ENCODE assay signal across 27 cellular contexts in genomic region chr12:112172556-112173324, GRCh38.
"Had no signal": no experiment of that assay in that cellular context is flagged by ENCODE, and none has a peak within 500 bp of the region (broad histone marks: within the 10 kb centered on the region; RNA-seq: fewer than 3 reads in every experiment).

No MANE protein-coding gene starts in this region.

- H3K27me3 ChIP-seq: dorsolateral prefrontal cortex, right atrium auricular region, uterus had no signal

- H3K9ac ChIP-seq: parathyroid adenoma had no signal

- DNase-seq: activated CD4-positive, alpha-beta memory T cell treated with anti-CD3 and anti-CD28 coated beads for 36 hours; activated CD4-positive, alpha-beta T cell treated with anti-CD3 and anti-CD28 coated beads for 48 hours; activated CD8-positive, alpha-beta memory T cell treated with anti-CD3 and anti-CD28 coated beads, Interleukin-2, amount 50 U/mL, for 48 hours; activated gamma-delta T cell; activated naive CD8-positive, alpha-beta T cell treated with anti-CD3 and anti-CD28 coated beads, Interleukin-2, amount 50 U/mL, for 24 hours; activated T-cell treated with anti-CD3 and anti-CD28 coated beads, Interleukin-2, amount 50 U/mL, for 24 hours; amygdala; effector memory CD4-positive, alpha-beta T cell; left ventricle myocardium inferior; mammary epithelial cell; naive B cell; nephron progenitor cell; occipital lobe; T-helper 1 cell; T1000; trophoblast cell; uterus; WERI-Rb-1 had no signal

- H3K4me3 Mint-ChIP-seq: activated CD4-positive, alpha-beta memory T cell treated with anti-CD3 and anti-CD28 coated beads for 36 hours; activated naive CD4-positive, alpha-beta T cell treated with anti-CD3 and anti-CD28 coated beads, Interleukin-2, amount 50 U/mL, for 24 hours; activated naive CD8-positive, alpha-beta T cell treated with anti-CD3 and anti-CD28 coated beads, Interleukin-2, amount 50 U/mL, for 24 hours; activated T-cell treated with anti-CD3 and anti-CD28 coated beads, Interleukin-2, amount 50 U/mL, for 24 hours; central memory CD8-positive, alpha-beta T cell; mesothelial cell of epicardium; naive B cell; nephron progenitor cell; stimulated activated naive CD8-positive, alpha-beta T cell treated with anti-CD3 and anti-CD28 coated beads, Interleukin-15, Interleukin-2, amounts not matched to agents 100 ng/mL and 50 ng/mL, for 24 hours had no signal

- H2AFZ ChIP-seq: parathyroid adenoma had no signal

- H3K36me3 Mint-ChIP-seq: activated naive CD4-positive, alpha-beta T cell treated with anti-CD3 and anti-CD28 coated beads, Interleukin-2, amount 50 U/mL, for 24 hours had no signal

- H3K27me3 Mint-ChIP-seq: activated CD4-positive, alpha-beta memory T cell treated with anti-CD3 and anti-CD28 coated beads for 36 hours; activated naive CD4-positive, alpha-beta T cell treated with anti-CD3 and anti-CD28 coated beads, Interleukin-2, amount 50 U/mL, for 24 hours; activated naive CD8-positive, alpha-beta T cell treated with anti-CD3 and anti-CD28 coated beads, Interleukin-2, amount 50 U/mL, for 24 hours; activated T-cell treated with anti-CD3 and anti-CD28 coated beads, Interleukin-2, amount 50 U/mL, for 24 hours; central memory CD8-positive, alpha-beta T cell; naive B cell; stimulated activated naive CD8-positive, alpha-beta T cell treated with anti-CD3 and anti-CD28 coated beads, Interleukin-15, Interleukin-2, amounts not matched to agents 100 ng/mL and 50 ng/mL, for 24 hours had no signal

- H3K27ac Mint-ChIP-seq: activated CD4-positive, alpha-beta memory T cell treated with anti-CD3 and anti-CD28 coated beads for 36 hours; activated naive CD4-positive, alpha-beta T cell treated with anti-CD3 and anti-CD28 coated beads, Interleukin-2, amount 50 U/mL, for 24 hours; activated naive CD8-positive, alpha-beta T cell treated with anti-CD3 and anti-CD28 coated beads, Interleukin-2, amount 50 U/mL, for 24 hours; activated T-cell treated with anti-CD3 and anti-CD28 coated beads, Interleukin-2, amount 50 U/mL, for 24 hours; mesothelial cell of epicardium; nephron progenitor cell; stimulated activated naive CD8-positive, alpha-beta T cell treated with anti-CD3 and anti-CD28 coated beads, Interleukin-15, Interleukin-2, amounts not matched to agents 100 ng/mL and 50 ng/mL, for 24 hours had no signal

- H3K9me3 ChIP-seq: left ventricle myocardium inferior, right atrium auricular region, thoracic aorta, uterus had no signal

- H3K9me3 Mint-ChIP-seq: activated CD4-positive, alpha-beta memory T cell treated with anti-CD3 and anti-CD28 coated beads for 36 hours; activated naive CD4-positive, alpha-beta T cell treated with anti-CD3 and anti-CD28 coated beads, Interleukin-2, amount 50 U/mL, for 24 hours; activated naive CD8-positive, alpha-beta T cell treated with anti-CD3 and anti-CD28 coated beads, Interleukin-2, amount 50 U/mL, for 24 hours; activated T-cell treated with anti-CD3 and anti-CD28 coated beads, Interleukin-2, amount 50 U/mL, for 24 hours; central memory CD8-positive, alpha-beta T cell; mesothelial cell of epicardium; naive B cell; nephron progenitor cell; stimulated activated naive CD8-positive, alpha-beta T cell treated with anti-CD3 and anti-CD28 coated beads, Interleukin-15, Interleukin-2, amounts not matched to agents 100 ng/mL and 50 ng/mL, for 24 hours had no signal

- H3K27ac ChIP-seq: left ventricle myocardium inferior, parathyroid adenoma, right atrium auricular region, thoracic aorta, uterus, WERI-Rb-1 had no signal

- ATAC-seq: activated CD4-positive, CD25-positive, alpha-beta regulatory T cell treated with anti-CD3 and anti-CD28 coated beads, Interleukin-2, amount 50 U/mL, for 24 hours; activated naive CD8-positive, alpha-beta T cell treated with anti-CD3 and anti-CD28 coated beads, Interleukin-2, amount 50 U/mL, for 24 hours had no signal

- H3K4me1 ChIP-seq: parathyroid adenoma, right atrium auricular region, uterus had no signal

- H3K4me3 ChIP-seq: dorsolateral prefrontal cortex, left ventricle myocardium inferior, right atrium auricular region, thoracic aorta, uterus had no signal

- H3K36me3 ChIP-seq: uterus had no signal

- H3K4me1 Mint-ChIP-seq: activated naive CD8-positive, alpha-beta T cell treated with anti-CD3 and anti-CD28 coated beads, Interleukin-2, amount 50 U/mL, for 24 hours; mesothelial cell of epicardium; nephron progenitor cell had no signal
